ENCODE assay signal across 1 cellular context in the genomic region with DNA sequence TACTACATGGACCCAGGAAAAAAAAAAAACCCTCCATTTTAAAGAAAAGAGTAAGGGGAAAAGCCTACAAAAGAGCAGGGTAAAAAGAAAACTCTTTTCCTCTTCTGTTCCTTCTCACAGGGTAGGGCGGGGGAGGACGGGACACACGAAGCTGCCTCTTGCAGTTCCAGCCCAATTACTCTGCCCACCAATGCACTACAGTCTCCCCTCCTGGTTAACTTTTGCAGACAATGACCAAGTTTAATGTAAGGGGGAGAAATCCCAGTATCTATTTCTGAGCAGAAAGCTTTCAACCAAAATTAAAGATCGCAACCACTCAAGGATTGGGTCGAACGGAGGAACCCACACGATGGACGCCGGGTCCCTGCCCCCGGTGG.
TF ChIP-seq lines count a peak whose summit lies in the region.

No MANE protein-coding gene starts in this region.

TF ChIP-seq in GM12878, 131 proteins besides CTCF, POLR2A, EP300 and RAD21:
- TF ChIP-seq RELB (IDR thresholded peaks at IDR 0.05; ENCODE audit: low read depth) (no peak), LARP7 (IDR thresholded peaks at IDR 0.05) (no peak), ATF7 (IDR thresholded peaks at IDR 0.05; ENCODE audit: low read depth) (no peak), PML (IDR thresholded peaks at IDR 0.05; ENCODE audit: low read length) (no peak), NFXL1 (IDR thresholded peaks at IDR 0.05; ENCODE audit: borderline replicate concordance) (no peak), YY1 (IDR thresholded peaks at IDR 0.05; ENCODE audit: low read depth, low read length) (no peak), ZNF592 (IDR thresholded peaks at IDR 0.05) (no peak), SMC3 (IDR thresholded peaks at IDR 0.05; ENCODE audit: borderline replicate concordance, low read length) (no peak), ESRRA (IDR thresholded peaks at IDR 0.05; ENCODE audit: low read length) (no peak), KAT2A (conservative IDR thresholded peaks at IDR 0.05; ENCODE audit: control insufficient read depth, low read depth, low read length) (no peak), MLLT1 (IDR thresholded peaks at IDR 0.05) (no peak), ZBTB4 (CRISPR knock-in tag; IDR thresholded peaks at IDR 0.05) (no peak), FOXM1 (IDR thresholded peaks at IDR 0.05; ENCODE audit: low read depth, low read length) (no peak), CBX5 (IDR thresholded peaks at IDR 0.05; ENCODE audit: low read depth) (no peak), ETV6 (conservative IDR thresholded peaks at IDR 0.05 in 1 of 2, IDR thresholded peaks at IDR 0.05 in 1 of 2; ENCODE audit: borderline replicate concordance in 1 of 2, low read depth in 1 of 2) (no peak), TCF3 (IDR thresholded peaks at IDR 0.05; ENCODE audit: borderline replicate concordance, insufficient read depth, low read depth, low read length) (no peak)
